In the genomic region with DNA sequence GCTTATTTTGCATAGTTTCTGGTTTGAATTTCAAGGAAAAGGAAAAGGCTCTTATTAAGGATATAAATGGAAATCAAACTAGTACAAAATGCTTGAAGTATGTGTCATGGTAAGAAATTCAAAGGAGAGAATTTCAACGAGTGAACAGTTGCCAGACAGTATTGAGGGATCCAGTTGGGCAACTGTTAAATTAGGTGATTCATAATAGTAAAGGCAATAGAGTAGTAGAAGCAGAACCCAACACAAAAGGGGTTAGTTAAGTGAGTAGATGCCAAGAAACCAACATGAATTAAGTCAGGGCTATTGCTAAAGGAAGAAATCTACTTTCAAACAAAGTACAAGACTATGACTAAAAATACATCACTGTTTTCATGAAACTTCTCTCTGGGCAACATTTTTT, we compare ENCODE assay signal across 12 cellular contexts. TPM values are rescaled to one million over a fixed set of nuclear protein-coding genes. Genes with fewer than 3 reads are reported as not detected.
DNase-seq lines count a peak whose midpoint lies in the region; ATAC-seq and TF ChIP-seq lines count a peak whose summit lies in the region.
"Had no signal": no experiment of that assay in that cellular context is flagged by ENCODE, and none has a peak within 500 bp of the region (broad histone marks: within the 10 kb centered on the region; RNA-seq: fewer than 3 reads in every experiment).

No MANE protein-coding gene starts in this region.

- H3K9me2 ChIP-seq in SK-N-SH = no peaks in the 10 kb centered on the region

- CTCF ChIA-PET in SK-N-SH (lab: Yijun Ruan, JAX) = no interaction called here

- peaks cover 70% of the 10 kb centered on the region for H3K4me1 Mint-ChIP-seq in activated T-cell treated with anti-CD3 and anti-CD28 coated beads, Interleukin-2, amount 50 U/mL, for 4 hours (ENCODE audit: low read depth)
- H3K4me1 Mint-ChIP-seq in stimulated activated memory B cell treated with anti-CD40 and anti-IgM and Interleukin-4, amounts not matched to agents 10 μg/mL and 1 μg/mL and 100 μg/mL, for 72 hours = peaks cover 38% of the 10 kb centered on the region
- H3K4me1 Mint-ChIP-seq: H9 had no signal

- peaks cover 47% of the 10 kb centered on the region for H3K36me3 Mint-ChIP-seq in activated T-cell treated with anti-CD3 and anti-CD28 coated beads, Interleukin-2, amount 50 U/mL, for 4 hours (ENCODE audit: insufficient read depth)
- peaks cover 18% of the 10 kb centered on the region for H3K36me3 Mint-ChIP-seq in stimulated activated memory B cell treated with anti-CD40 and anti-IgM and Interleukin-4, amounts not matched to agents 10 μg/mL and 1 μg/mL and 100 μg/mL, for 72 hours

- H3K27me3 ChIP-seq in SK-N-SH (ENCODE audit: insufficient read depth) = no peaks in the 10 kb centered on the region
- no peaks in the 10 kb centered on the region for H3K27me3 ChIP-seq in esophagus squamous epithelium
- H3K27me3 ChIP-seq: BLaER1 treated with 17β-estradiol and CSF1 and Interleukin-3, amounts not matched to agents 10 nM and 100 nM; vagina had no signal

- intact Hi-C loops in esophagus squamous epithelium (cut with DNase I) = no loop called here

- H3K36me3 ChIP-seq in SK-N-SH (replicated peaks in 1 of 2; ENCODE audit: control insufficient read depth in 1 of 2, insufficient read depth in 2 of 2, low read length in 1 of 2) (no peaks in the 10 kb centered on the region), esophagus squamous epithelium (no peaks in the 10 kb centered on the region)
- H3K36me3 ChIP-seq: BLaER1 treated with 17β-estradiol and CSF1 and Interleukin-3, amounts not matched to agents 10 nM and 100 nM; vagina had no signal

- H3K27me3 Mint-ChIP-seq in activated T-cell treated with anti-CD3 and anti-CD28 coated beads, Interleukin-2, amount 50 U/mL, for 4 hours (ENCODE audit: low read depth) = no peaks in the 10 kb centered on the region
- no peaks in the 10 kb centered on the region for H3K27me3 Mint-ChIP-seq in stimulated activated memory B cell treated with anti-CD40 and anti-IgM and Interleukin-4, amounts not matched to agents 10 μg/mL and 1 μg/mL and 100 μg/mL, for 72 hours

- TF ChIP-seq RAD21 in SK-N-SH (IDR thresholded peaks at IDR 0.05; ENCODE audit: low read length) = no peak

- peak overlapping the region; percentile 16 for H3K27ac Mint-ChIP-seq in stimulated activated memory B cell treated with anti-CD40 and anti-IgM and Interleukin-4, amounts not matched to agents 10 μg/mL and 1 μg/mL and 100 μg/mL, for 72 hours
- H3K27ac Mint-ChIP-seq: H9 had no signal

- no peak for TF ChIP-seq EP300 in SK-N-SH (IDR thresholded peaks at IDR 0.05; ENCODE audit: borderline replicate concordance in 1 of 2, low read depth in 1 of 2, low read length in 1 of 2)

- peak; percentile 28 to 42 for ATAC-seq in activated T-cell treated with anti-CD3 and anti-CD28 coated beads, Interleukin-2, amount 50 U/mL, for 4 hours
- ATAC-seq in stimulated activated memory B cell treated with anti-CD40 and anti-IgM and Interleukin-4, amounts not matched to agents 10 μg/mL and 1 μg/mL and 100 μg/mL, for 72 hours = no peak

- DNase-seq in activated T-cell treated with anti-CD3 and anti-CD28 coated beads, Interleukin-2, amount 50 U/mL, for 4 hours = no peak
- DNase-seq in activated T-cell treated with anti-CD3 and anti-CD28 coated beads, Interleukin-2, amount 50 U/mL, for 1 hour = no peak
- no peak for DNase-seq in SK-N-SH
- no peak for DNase-seq in esophagus squamous epithelium (lab: John Stamatoyannopoulos, UW)
- DNase-seq in activated effector memory CD4-positive, alpha-beta T cell treated with Interleukin-2 at 50 U/mL for 16 hours = no peak
- DNase-seq in C1 segment of cervical spinal cord (lab: John Stamatoyannopoulos, UW) = no peak
- DNase-seq in pons (ENCODE audit: low spot score) = no peak
- DNase-seq: H9, mesenchymal stem cell had no signal

- no peak overlapping the region for H3K9ac ChIP-seq in SK-N-SH
- H3K9ac ChIP-seq: BLaER1 treated with 17β-estradiol and CSF1 and Interleukin-3, amounts not matched to agents 10 nM and 100 nM had no signal

- 8% methylated on average over 1 of the region's 1 CpG for WGBS in SK-N-SH (ENCODE audit: low lambda C conversion rate)
- WGBS in esophagus squamous epithelium, 2 donors = 0 to 4% methylated on average over 1 of the region's 1 CpG

- TF ChIP-seq CTCF in SK-N-SH (IDR thresholded peaks at IDR 0.05) (no peak), esophagus squamous epithelium (IDR thresholded peaks at IDR 0.05) (no peak)

- no peaks in the 10 kb centered on the region for H3K79me2 ChIP-seq in SK-N-SH (ENCODE audit: insufficient read depth)

- H2AFZ ChIP-seq in SK-N-SH (ENCODE audit: low read depth) = no peak overlapping the region

- H3K27ac ChIP-seq in SK-N-SH (ENCODE audit: low read depth in 2 of 2, low read length in 1 of 2) = peak overlapping the region in 1 of 2 experiments; percentile 25; a peak in 2 of 4 replicates
- peak overlapping the region in 3 of 4 donors; percentile 7 to 47 (median 44) for H3K27ac ChIP-seq in esophagus squamous epithelium
- H3K27ac ChIP-seq: BLaER1 treated with 17β-estradiol and CSF1 and Interleukin-3, amounts not matched to agents 10 nM and 100 nM; vagina had no signal

- no peaks in the 10 kb centered on the region for H4K20me1 ChIP-seq in SK-N-SH (ENCODE audit: insufficient read depth)
- H4K20me1 ChIP-seq: BLaER1 treated with 17β-estradiol and CSF1 and Interleukin-3, amounts not matched to agents 10 nM and 100 nM had no signal

- H3K9me3 ChIP-seq in SK-N-SH (no peaks in the 10 kb centered on the region), esophagus squamous epithelium (no peaks in the 10 kb centered on the region)
- H3K9me3 ChIP-seq: vagina had no signal

- H3K9me3 Mint-ChIP-seq in activated T-cell treated with anti-CD3 and anti-CD28 coated beads, Interleukin-2, amount 50 U/mL, for 4 hours = peaks cover 4% of the 10 kb centered on the region
- no peaks in the 10 kb centered on the region for H3K9me3 Mint-ChIP-seq in stimulated activated memory B cell treated with anti-CD40 and anti-IgM and Interleukin-4, amounts not matched to agents 10 μg/mL and 1 μg/mL and 100 μg/mL, for 72 hours

- POLR2A ChIA-PET in SK-N-SH (lab: Yijun Ruan, JAX) = no interaction called here

- 0 out of 2 replicates have a peak overlapping the region, but pooled peaks have one; percentile 0 for H3K4me2 ChIP-seq in SK-N-SH
- H3K4me2 ChIP-seq: BLaER1 treated with 17β-estradiol and CSF1 and Interleukin-3, amounts not matched to agents 10 nM and 100 nM had no signal

- H3K4me3 ChIP-seq in SK-N-SH (ENCODE audit: low read depth in 2 of 2, low read length in 1 of 2) = no peak overlapping the region
- peak overlapping the region in 2 of 4 donors; percentile 10 to 55 for H3K4me3 ChIP-seq in esophagus squamous epithelium
- H3K4me3 ChIP-seq: BLaER1 treated with 17β-estradiol and CSF1 and Interleukin-3, amounts not matched to agents 10 nM and 100 nM had no signal

- peaks cover 0 to 7% of the 10 kb centered on the region in 2 experiments; a peak in 2 of 4 replicates for H3K4me1 ChIP-seq in SK-N-SH (ENCODE audit: control insufficient read depth in 1 of 2, insufficient read depth in 2 of 2, low read depth in 1 of 2, low read length in 1 of 2)
- peaks cover 0 to 67% (median 32%) of the 10 kb centered on the region in 3 donors for H3K4me1 ChIP-seq in esophagus squamous epithelium

- H3K4me3 Mint-ChIP-seq in activated T-cell treated with anti-CD3 and anti-CD28 coated beads, Interleukin-2, amount 50 U/mL, for 4 hours = peak overlapping the region; percentile 92
- H3K4me3 Mint-ChIP-seq in stimulated activated memory B cell treated with anti-CD40 and anti-IgM and Interleukin-4, amounts not matched to agents 10 μg/mL and 1 μg/mL and 100 μg/mL, for 72 hours = peak overlapping the region; percentile 99
- H3K4me3 Mint-ChIP-seq: H9 had no signal

- peaks cover 9% of the 10 kb centered on the region for H3F3A ChIP-seq in SK-N-SH (replicated peaks; ENCODE audit: insufficient read depth)

- TF ChIP-seq POLR2A in esophagus squamous epithelium (IDR thresholded peaks at IDR 0.05) = no peak

TF ChIP-seq in SK-N-SH, 30 proteins besides CTCF, POLR2A, EP300 and RAD21 (continues in another document):
- TF ChIP-seq, protein P1, sequence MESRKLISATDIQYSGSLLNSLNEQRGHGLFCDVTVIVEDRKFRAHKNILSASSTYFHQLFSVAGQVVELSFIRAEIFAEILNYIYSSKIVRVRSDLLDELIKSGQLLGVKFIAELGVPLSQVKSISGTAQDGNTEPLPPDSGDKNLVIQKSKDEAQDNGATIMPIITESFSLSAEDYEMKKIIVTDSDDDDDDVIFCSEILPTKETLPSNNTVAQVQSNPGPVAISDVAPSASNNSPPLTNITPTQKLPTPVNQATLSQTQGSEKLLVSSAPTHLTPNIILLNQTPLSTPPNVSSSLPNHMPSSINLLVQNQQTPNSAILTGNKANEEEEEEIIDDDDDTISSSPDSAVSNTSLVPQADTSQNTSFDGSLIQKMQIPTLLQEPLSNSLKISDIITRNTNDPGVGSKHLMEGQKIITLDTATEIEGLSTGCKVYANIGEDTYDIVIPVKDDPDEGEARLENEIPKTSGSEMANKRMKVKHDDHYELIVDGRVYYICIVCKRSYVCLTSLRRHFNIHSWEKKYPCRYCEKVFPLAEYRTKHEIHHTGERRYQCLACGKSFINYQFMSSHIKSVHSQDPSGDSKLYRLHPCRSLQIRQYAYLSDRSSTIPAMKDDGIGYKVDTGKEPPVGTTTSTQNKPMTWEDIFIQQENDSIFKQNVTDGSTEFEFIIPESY (IDR thresholded peaks at IDR 0.05; ENCODE audit: borderline replicate concordance, low read depth) = no peak
- TF ChIP-seq, protein P2, sequence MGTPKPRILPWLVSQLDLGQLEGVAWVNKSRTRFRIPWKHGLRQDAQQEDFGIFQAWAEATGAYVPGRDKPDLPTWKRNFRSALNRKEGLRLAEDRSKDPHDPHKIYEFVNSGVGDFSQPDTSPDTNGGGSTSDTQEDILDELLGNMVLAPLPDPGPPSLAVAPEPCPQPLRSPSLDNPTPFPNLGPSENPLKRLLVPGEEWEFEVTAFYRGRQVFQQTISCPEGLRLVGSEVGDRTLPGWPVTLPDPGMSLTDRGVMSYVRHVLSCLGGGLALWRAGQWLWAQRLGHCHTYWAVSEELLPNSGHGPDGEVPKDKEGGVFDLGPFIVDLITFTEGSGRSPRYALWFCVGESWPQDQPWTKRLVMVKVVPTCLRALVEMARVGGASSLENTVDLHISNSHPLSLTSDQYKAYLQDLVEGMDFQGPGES (IDR thresholded peaks at IDR 0.05; ENCODE audit: low read depth, low read length) = no peak
- TF ChIP-seq, protein P3, sequence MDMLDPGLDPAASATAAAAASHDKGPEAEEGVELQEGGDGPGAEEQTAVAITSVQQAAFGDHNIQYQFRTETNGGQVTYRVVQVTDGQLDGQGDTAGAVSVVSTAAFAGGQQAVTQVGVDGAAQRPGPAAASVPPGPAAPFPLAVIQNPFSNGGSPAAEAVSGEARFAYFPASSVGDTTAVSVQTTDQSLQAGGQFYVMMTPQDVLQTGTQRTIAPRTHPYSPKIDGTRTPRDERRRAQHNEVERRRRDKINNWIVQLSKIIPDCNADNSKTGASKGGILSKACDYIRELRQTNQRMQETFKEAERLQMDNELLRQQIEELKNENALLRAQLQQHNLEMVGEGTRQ (IDR thresholded peaks at IDR 0.05; ENCODE audit: borderline replicate concordance, low read depth, low read length) = no peak

RNA-seq across cellular contexts. Expression of a gene that starts 1.0 kb away (rescaled TPM):
- 100 to 1,000 TPM in 2 of 3 donors, 10 to 100 TPM in 1; 63.4 to 177 (median 147) TPM for total RNA-seq in activated T-cell treated with anti-CD3 and anti-CD28 coated beads, Interleukin-2, amount 50 U/mL, for 4 hours
- polyA plus RNA-seq in SK-N-SH (2012; rRNA removed) = 0.08 TPM in 2 replicates
- 0.10 TPM in 2 replicates for polyA plus RNA-seq in SK-N-SH (2012; cell fraction: cytosol; rRNA removed)
- 0.08 and 0.18 TPM in 2 replicates for polyA plus RNA-seq in SK-N-SH (2012; cell fraction: nucleus; rRNA removed)
- 1 to 10 TPM; 2.4 to 6.4 (median 4.8) TPM for total RNA-seq in esophagus squamous epithelium
- total RNA-seq: H9 had no signal

Comparison
In these comparisons a context has a peak if more than half of its experiments do, and no peak if none do; other contexts are left out.
1. RNA of a gene that starts 1.0 kb away (total RNA-seq): 63.4 to 177 TPM in activated T-cell treated with anti-CD3 and anti-CD28 coated beads, Interleukin-2, amount 50 U/mL, for 4 hours; 2.4 to 6.4 TPM in esophagus squamous epithelium; every median in the first group is over 4 times any median in the second.